14 cellular contexts compared by ENCODE assay signal in genomic region chr3:107604057-107604802, GRCh38.
A peak's percentile ranks its signal among the peaks of the same experiment; 100 is the strongest.
DNase-seq lines count a peak whose midpoint lies in the region; ATAC-seq and TF ChIP-seq lines count a peak whose summit lies in the region.
"Had no signal": no experiment of that assay in that cellular context is flagged by ENCODE, and none has a peak within 500 bp of the region (broad histone marks: within the 10 kb centered on the region; RNA-seq: fewer than 3 reads in every experiment).

No MANE protein-coding gene starts in this region.

- no peaks in the 10 kb centered on the region for H3K27me3 ChIP-seq in right atrium auricular region

- H3K4me3 ChIP-seq in astrocyte of the spinal cord (ENCODE audit: low read depth, low read length) (no peak overlapping the region), right atrium auricular region (no peak overlapping the region)

- in situ Hi-C loops in astrocyte of the spinal cord (cut with HindIII; ENCODE audit: low sequenced_read_pairs) = no loop called here

- peaks cover 0 to 42% of the 10 kb centered on the region in 2 donors for H3K4me1 ChIP-seq in right atrium auricular region

- H3K27ac ChIP-seq in right atrium auricular region = peak overlapping the region; percentile 54 to 83

- DNase-seq in Right ventricle myocardium inferior (ENCODE audit: missing footprints) = no peak
- DNase-seq in cardiac septum (ENCODE audit: low spot score) = no peak
- peak; percentile 44 for DNase-seq in astrocyte of the spinal cord (ENCODE audit: low read depth, low spot score)
- DNase-seq in right atrium auricular region (ENCODE audit: low spot score) = no peak
- peak; percentile 56 for DNase-seq in stromal cell of bone marrow (ENCODE audit: low read depth)
- DNase-seq in NCI-H1694 treated with DMSO at 0.1 percent for 48 hours (lab: John Stamatoyannopoulos, UW) = no peak
- no peak for DNase-seq in NK-92 treated with Interleukin-12 subunit alpha and Interleukin-12 subunit beta, amount 100 ng/mL, for 24 hours (lab: John Stamatoyannopoulos, UW)
- DNase-seq: activated T-cell treated with anti-CD3 and anti-CD28 coated beads, Interleukin-2, amount 50 U/mL, for 4 hours; AML-193; caudate nucleus; Karpas-422; NCI-H2081 treated with DMSO at 0.1 percent for 48 hours; SW 1271 had no signal

- ATAC-seq in Right ventricle myocardium inferior (peak; percentile 85), GM19452 (IDR thresholded peaks at IDR 0.05; ENCODE audit: unreplicated experiment) (no peak)

- intact Hi-C loops in Right ventricle myocardium inferior (cut with DNase I) (no loop called here), cardiac septum (cut with DNase I) (no loop called here)

- no peaks in the 10 kb centered on the region for H3K36me3 ChIP-seq in right atrium auricular region

- TF ChIP-seq CTCF in astrocyte of the spinal cord (IDR thresholded peaks at IDR 0.05; ENCODE audit: low read depth, low read length) = no peak
- TF ChIP-seq CTCF in right atrium auricular region (IDR thresholded peaks at IDR 0.05) = no peak

- H3K9me3 ChIP-seq in right atrium auricular region = peaks cover 0 to 3% of the 10 kb centered on the region in 2 donors

Comparison
In these comparisons a context has a peak if more than half of its experiments do, and no peak if none do; other contexts are left out.
1. DNase-seq: peak in astrocyte of the spinal cord (single experiment) and stromal cell of bone marrow (single experiment); none in Right ventricle myocardium inferior (single experiment), cardiac septum (single experiment), right atrium auricular region (single experiment), NCI-H1694 treated with DMSO at 0.1 percent for 48 hours (single experiment) and NK-92 treated with Interleukin-12 subunit alpha and Interleukin-12 subunit beta, amount 100 ng/mL, for 24 hours (single experiment).